Comparison of ENCODE assay signal across 21 cellular contexts in genomic region chr4:76279462-76279861, GRCh38. TPM values are rescaled to one million over a fixed set of nuclear protein-coding genes. Genes with fewer than 3 reads are reported as not detected.
DNase-seq lines count a peak whose midpoint lies in the region; ATAC-seq and TF ChIP-seq lines count a peak whose summit lies in the region.
"Had no signal": no experiment of that assay in that cellular context is flagged by ENCODE, and none has a peak within 500 bp of the region (broad histone marks: within the 10 kb centered on the region; RNA-seq: fewer than 3 reads in every experiment).

No MANE protein-coding gene starts in this region.

- no peaks in the 10 kb centered on the region for H3K9me2 ChIP-seq in GM23338 (ENCODE audit: insufficient read depth)

- no peaks in the 10 kb centered on the region for H3K9me3 ChIP-seq in T-helper 17 cell (ENCODE audit: control insufficient read depth, low read length, poor library complexity, severe bottlenecking)
- H3K9me3 ChIP-seq: gastrocnemius medialis, Peyer's patch, vagina had no signal

- no peaks in the 10 kb centered on the region for H3K79me2 ChIP-seq in GM23338 (replicated peaks; ENCODE audit: insufficient read depth)

- H3K36me3 ChIP-seq in GM23338 (ENCODE audit: insufficient read depth) = no peaks in the 10 kb centered on the region
- H3K36me3 ChIP-seq: gastrocnemius medialis, neural progenitor cell, Peyer's patch, vagina had no signal

- TF ChIP-seq CTCF in GM23338 (conservative IDR thresholded peaks at IDR 0.05; ENCODE audit: low read depth in 2 of 2) = peak; percentile 27 to 52; a peak in 3 of 4 replicates

- no peak overlapping the region for H2AFZ ChIP-seq in GM23338
- H2AFZ ChIP-seq: neural progenitor cell had no signal

- H3K27ac ChIP-seq in GM23338 (ENCODE audit: low read depth) = no peak overlapping the region
- H3K27ac ChIP-seq: epithelial cell of prostate, gastrocnemius medialis, neural progenitor cell, Peyer's patch, vagina had no signal

- H3F3A ChIP-seq in GM23338 (replicated peaks; ENCODE audit: low read depth) = no peaks in the 10 kb centered on the region

- ATAC-seq in GM23338 (no peak), T-helper 17 cell (peak; percentile 80), GM21723 (IDR thresholded peaks at IDR 0.05; ENCODE audit: unreplicated experiment) (no peak), HG02884 (IDR thresholded peaks at IDR 0.05; ENCODE audit: unreplicated experiment) (no peak), HG03439 (IDR thresholded peaks at IDR 0.05; ENCODE audit: unreplicated experiment) (no peak)
- ATAC-seq: activated CD8-positive, alpha-beta memory T cell treated with anti-CD3 and anti-CD28 coated beads, Interleukin-2, amount 10 ng/mL, durations not matched to agents 7 days and 5 days; gastrocnemius medialis; left colon had no signal

- no peaks in the 10 kb centered on the region for H3K27me3 ChIP-seq in GM23338 (ENCODE audit: insufficient read depth)
- H3K27me3 ChIP-seq: gastrocnemius medialis, neural progenitor cell, Peyer's patch, vagina had no signal

- H3K4me1 Mint-ChIP-seq in activated naive CD4-positive, alpha-beta T cell treated with anti-CD3 and anti-CD28 coated beads, Interleukin-2, amount 10 ng/mL, durations not matched to agents 7 days and 5 days = no peaks in the 10 kb centered on the region
- H3K4me1 Mint-ChIP-seq in GM23338 (no peaks in the 10 kb centered on the region), T-helper 17 cell (peaks cover 4% of the 10 kb centered on the region)

- no peak overlapping the region for H3K4me3 ChIP-seq in GM23338
- H3K4me3 ChIP-seq: gastrocnemius medialis, neural progenitor cell, Peyer's patch, vagina had no signal

- no peak overlapping the region for H3K4me3 Mint-ChIP-seq in activated naive CD4-positive, alpha-beta T cell treated with anti-CD3 and anti-CD28 coated beads, Interleukin-2, amount 10 ng/mL, durations not matched to agents 7 days and 5 days
- H3K4me3 Mint-ChIP-seq in GM23338 (no peak overlapping the region), T-helper 17 cell (no peak overlapping the region)
- H3K4me3 Mint-ChIP-seq: activated CD8-positive, alpha-beta memory T cell treated with anti-CD3 and anti-CD28 coated beads, Interleukin-2, amount 10 ng/mL, durations not matched to agents 7 days and 5 days; mesothelial cell of epicardium; neural progenitor cell had no signal

- no peaks in the 10 kb centered on the region for H3K9me3 Mint-ChIP-seq in activated naive CD4-positive, alpha-beta T cell treated with anti-CD3 and anti-CD28 coated beads, Interleukin-2, amount 10 ng/mL, durations not matched to agents 7 days and 5 days
- no peaks in the 10 kb centered on the region for H3K9me3 Mint-ChIP-seq in GM23338
- H3K9me3 Mint-ChIP-seq: mesothelial cell of epicardium, neural progenitor cell had no signal

- H3K27ac Mint-ChIP-seq in activated naive CD4-positive, alpha-beta T cell treated with anti-CD3 and anti-CD28 coated beads, Interleukin-2, amount 10 ng/mL, durations not matched to agents 7 days and 5 days = no peak overlapping the region
- H3K27ac Mint-ChIP-seq in GM23338 (no peak overlapping the region), T-helper 17 cell (no peak overlapping the region)
- H3K27ac Mint-ChIP-seq: activated CD8-positive, alpha-beta memory T cell treated with anti-CD3 and anti-CD28 coated beads, Interleukin-2, amount 10 ng/mL, durations not matched to agents 7 days and 5 days; mesothelial cell of epicardium; neural progenitor cell had no signal

- no peaks in the 10 kb centered on the region for H4K20me1 ChIP-seq in GM23338 (replicated peaks; ENCODE audit: insufficient read depth)

- H3K4me2 ChIP-seq in GM23338 = no peak overlapping the region
- H3K4me2 ChIP-seq: neural progenitor cell had no signal

- H3K36me3 Mint-ChIP-seq in activated naive CD4-positive, alpha-beta T cell treated with anti-CD3 and anti-CD28 coated beads, Interleukin-2, amount 10 ng/mL, durations not matched to agents 7 days and 5 days = no peaks in the 10 kb centered on the region
- no peaks in the 10 kb centered on the region for H3K36me3 Mint-ChIP-seq in GM23338 (ENCODE audit: low read depth)
- peaks cover 2% of the 10 kb centered on the region for H3K36me3 Mint-ChIP-seq in T-helper 17 cell (ENCODE audit: low read depth)
- H3K36me3 Mint-ChIP-seq: mesothelial cell of epicardium had no signal

- peaks cover 29% of the 10 kb centered on the region for H3K27me3 Mint-ChIP-seq in activated naive CD4-positive, alpha-beta T cell treated with anti-CD3 and anti-CD28 coated beads, Interleukin-2, amount 10 ng/mL, durations not matched to agents 7 days and 5 days
- H3K27me3 Mint-ChIP-seq in GM23338 (ENCODE audit: insufficient read depth, low read depth, poor library complexity) (peaks cover 2% of the 10 kb centered on the region), T-helper 17 cell (peaks cover 25% of the 10 kb centered on the region)

- CTCF ChIA-PET in activated naive CD4-positive, alpha-beta T cell treated with anti-CD3 and anti-CD28 coated beads, Interleukin-2, amount 10 ng/mL, durations not matched to agents 7 days and 5 days (lab: Charles Lee) = interaction anchor here (0.7 to 5.6 kb wide), 4 partner anchors 10 to 112 kb away, joined by 3 to 50 read pairs (median 8); no protein-coding TSS in a partner anchor

- peak; percentile 32 for DNase-seq in activated naive CD4-positive, alpha-beta T cell treated with anti-CD3 and anti-CD28 coated beads, Interleukin-2, amount 10 ng/mL, durations not matched to agents 7 days and 5 days
- DNase-seq in activated naive CD4-positive, alpha-beta T cell treated with anti-CD3 and anti-CD28 coated beads, Interleukin-2, amount 50 U/mL, for 16 hours = no peak
- DNase-seq in GM23338 (ENCODE audit: low spot score) (no peak), T-helper 17 cell (no peak)
- DNase-seq in stimulated activated CD8-positive, alpha-beta memory T cell treated with anti-CD3 and anti-CD28 coated beads, Interleukin-12 subunit alpha, Interleukin-12 subunit beta, amount 100 ng/mL, for 1 hour (ENCODE audit: low read depth) = peak; percentile 1
- DNase-seq: activated CD8-positive, alpha-beta memory T cell treated with anti-CD3 and anti-CD28 coated beads, Interleukin-2, amount 10 ng/mL, durations not matched to agents 7 days and 5 days; gastrocnemius medialis; KBM-7; left colon; NCI-H1105; NCI-H748 treated with DMSO at 0.1 percent for 48 hours; substantia nigra; SW 1271 had no signal

- H3K4me1 ChIP-seq in GM23338 (ENCODE audit: insufficient read depth) = no peaks in the 10 kb centered on the region
- H3K4me1 ChIP-seq: neural progenitor cell, vagina had no signal

TF ChIP-seq in GM23338, 12 proteins besides CTCF, POLR2A, EP300 and RAD21 (continues in another document):
- TF ChIP-seq NANOG (IDR thresholded peaks at IDR 0.05; ENCODE audit: borderline replicate concordance) (no peak), POLR2AphosphoS5 (IDR thresholded peaks at IDR 0.05; ENCODE audit: low read depth) (no peak), CREB1 (CRISPR knock-in tag; IDR thresholded peaks at IDR 0.05; ENCODE audit: low read depth) (no peak), EZH2 (IDR thresholded peaks at IDR 0.05; ENCODE audit: low read depth, unreplicated experiment) (no peak), JUNB (IDR thresholded peaks at IDR 0.05; ENCODE audit: unreplicated experiment) (no peak), ZNF114 (CRISPR knock-in tag; IDR thresholded peaks at IDR 0.05) (no peak)

RNA-seq across cellular contexts. Expression of gene STBD1, which starts 27.1 kb away (rescaled TPM):
- total RNA-seq in GM23338 (2014; rRNA removed; shearing (Covaris generic)) = 2.6 and 3.8 TPM in 2 replicates
- 1.5 and 2.0 TPM in 2 replicates for polyA plus RNA-seq in GM23338 (2016; fragmentation: Nextera tagmentation; extraction: Ambion mirVana)
- under 1 TPM; 0.15 to 0.16 TPM for total RNA-seq in T-helper 17 cell

RNA-seq across cellular contexts. Expression of gene FAM47E, which starts 27.9 kb away (rescaled TPM):
- total RNA-seq in GM23338 (2014; rRNA removed; shearing (Covaris generic)) = 0.66 and 2.9 TPM in 2 replicates
- polyA plus RNA-seq in GM23338 (2016; fragmentation: Nextera tagmentation; extraction: Ambion mirVana) = 2.3 and 4.4 TPM in 2 replicates
- under 1 TPM in 1 of 2 donors, not detected in 1; 0.72 TPM for total RNA-seq in T-helper 17 cell

Comparison
In these comparisons a context has a peak if more than half of its experiments do, and no peak if none do; other contexts are left out.
1. DNase-seq: peak in activated naive CD4-positive, alpha-beta T cell treated with anti-CD3 and anti-CD28 coated beads, Interleukin-2, amount 10 ng/mL, durations not matched to agents 7 days and 5 days (single experiment) and stimulated activated CD8-positive, alpha-beta memory T cell treated with anti-CD3 and anti-CD28 coated beads, Interleukin-12 subunit alpha, Interleukin-12 subunit beta, amount 100 ng/mL, for 1 hour (single experiment); none in activated naive CD4-positive, alpha-beta T cell treated with anti-CD3 and anti-CD28 coated beads, Interleukin-2, amount 50 U/mL, for 16 hours (single experiment), GM23338 (single experiment) and T-helper 17 cell (0 of 3).